In the genomic region with DNA sequence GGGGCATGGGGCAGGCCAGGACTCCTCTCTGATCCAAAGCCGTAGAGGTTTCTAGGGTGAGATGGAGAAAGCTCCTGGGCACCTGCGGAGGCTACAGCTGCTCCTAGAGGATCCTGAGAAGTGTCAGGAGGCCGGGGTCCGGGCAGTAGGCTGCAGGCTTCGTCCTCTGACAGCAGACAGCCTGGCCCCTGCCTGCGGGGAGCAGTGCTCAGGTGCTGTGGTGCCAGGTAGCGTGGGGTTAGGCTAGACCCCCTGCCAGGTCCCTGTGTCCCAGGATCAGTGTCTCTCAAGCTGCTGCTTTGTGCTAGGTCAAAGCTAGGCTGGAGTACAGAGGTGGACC, we compare ENCODE assay signal across 8 cellular contexts. TPM values are rescaled to one million over a fixed set of nuclear protein-coding genes. Genes with fewer than 3 reads are reported as not detected.
A peak's percentile ranks its signal among the peaks of the same experiment; 100 is the strongest.
DNase-seq lines count a peak whose midpoint lies in the region; ATAC-seq and TF ChIP-seq lines count a peak whose summit lies in the region.

No MANE protein-coding gene starts in this region.

- 100% methylated on average over 2 of the region's 7 CpGs; no CpG with 5 or more reads in 1 of the 2 experiments for WGBS in IMR-90 (ENCODE audit: extremely low coverage in 2 of 2, insufficient read length in 1 of 2), 2 experiments

- no peak overlapping the region for H2BK5ac ChIP-seq in IMR-90 (ENCODE audit: low read depth, low read length, poor library complexity, severe bottlenecking)

- no peak overlapping the region; the same call in 1 of the 2 replicates for H3K27ac ChIP-seq in IMR-90 (ENCODE audit: insufficient read depth, low read length)

- peaks cover 12 to 61% of the 10 kb centered on the region in 2 experiments for H3K79me1 ChIP-seq in IMR-90 (ENCODE audit: low read depth in 1 of 2, low read length in 2 of 2)

- 0 out of 2 replicates have a peak, but pooled peaks cover 3% of the 10 kb centered on the region for H3K9me1 ChIP-seq in IMR-90 (ENCODE audit: insufficient read depth, low read length)

- H4K20me1 ChIP-seq in IMR-90 (ENCODE audit: insufficient read depth, low read length): peaks cover 31% of the 10 kb centered on the region

- peak overlapping the region; percentile 80 for H3K4me3 Mint-ChIP-seq in MCF 10A (ENCODE audit: unreplicated experiment)

- no peak overlapping the region for H2BK15ac ChIP-seq in IMR-90 (ENCODE audit: low read depth, low read length)

- no peak overlapping the region for H2BK120ac ChIP-seq in IMR-90 (ENCODE audit: low read depth, low read length)

- BruUV-seq in IMR-90 (replicated peaks; lab: Mats Ljungman, UMichigan) (no TSS peak), MCF 10A (replicated peaks; lab: Mats Ljungman, UMichigan) (no TSS peak)

- H3K4me1 ChIP-seq in IMR-90 (ENCODE audit: control insufficient read depth, insufficient read depth, low read length) (peaks cover 13% of the 10 kb centered on the region), mucosa of stomach (ENCODE audit: control insufficient read depth, insufficient read depth, low read length) (peaks cover 27% of the 10 kb centered on the region)

- in situ Hi-C loops in IMR-90 (cut with MboI; ENCODE audit: low sequenced_read_pairs): no loop called here

- no peak overlapping the region for H3K23ac ChIP-seq in IMR-90 (ENCODE audit: low read depth, low read length)

- no peak overlapping the region; the same call in 1 of the 2 replicates for H2AK5ac ChIP-seq in IMR-90 (ENCODE audit: low read depth, low read length)

- H3K9me3 ChIP-seq in IMR-90 (ENCODE audit: control insufficient read depth, insufficient read depth, low read length) (no peaks in the 10 kb centered on the region), mucosa of stomach (ENCODE audit: control insufficient read depth, low read length) (no peaks in the 10 kb centered on the region)

- H3K9ac ChIP-seq in IMR-90 (ENCODE audit: low read depth, low read length) (peak overlapping the region; percentile 37), mucosa of stomach (ENCODE audit: low read length) (peak overlapping the region; percentile 74)

- peaks cover 7% of the 10 kb centered on the region for H3K4me1 Mint-ChIP-seq in MCF 10A (ENCODE audit: insufficient read depth, unreplicated experiment)

- no peak for DNase-seq in AG10803 (ENCODE audit: low read depth)
- DNase-seq in IMR-90: no peak
- no peak for DNase-seq in MCF 10A (ENCODE audit: unreplicated experiment)
- DNase-seq in NCI-H2081 (lab: John Stamatoyannopoulos, UW): no peak

- peak overlapping the region; percentile 93; the same call in 1 of the 2 replicates for H3K4me2 ChIP-seq in IMR-90 (ENCODE audit: low read depth, low read length)

- POLR2A ChIA-PET in IMR-90 (lab: Charles Lee; ENCODE audit: unreplicated experiment) (no interaction called here), MCF 10A (lab: Yijun Ruan, JAX) (interaction anchor here (0.6 to 7.7 kb wide), 8 partner anchors 7 to 440 kb away, joined by 3 to 137 read pairs (median 4); a partner anchor contains a TSS)

- no peak overlapping the region for H4K91ac ChIP-seq in IMR-90 (ENCODE audit: insufficient read depth, low read depth, low read length)

- no peak overlapping the region for H3K27ac Mint-ChIP-seq in MCF 10A (ENCODE audit: low read depth, unreplicated experiment)

- no peak overlapping the region for H2AFZ ChIP-seq in IMR-90 (replicated peaks; ENCODE audit: low read length, poor library complexity)

- no peak for TF ChIP-seq POLR2A in IMR-90 (IDR thresholded peaks at IDR 0.05; ENCODE audit: low read depth, low read length)

- H3K36me3 ChIP-seq in IMR-90 (ENCODE audit: control insufficient read depth, insufficient read depth, low read length): peaks cover 26% of the 10 kb centered on the region; the same call in 1 of the 2 replicates
- no peaks in the 10 kb centered on the region for H3K36me3 ChIP-seq in mucosa of stomach (ENCODE audit: control insufficient read depth, insufficient read depth, low read length)

- no peaks in the 10 kb centered on the region for H3K9me3 Mint-ChIP-seq in MCF 10A (ENCODE audit: unreplicated experiment)

- H2BK20ac ChIP-seq in IMR-90 (ENCODE audit: low read depth, low read length): no peak overlapping the region

- no peak overlapping the region for H3K4ac ChIP-seq in IMR-90 (ENCODE audit: low read depth, low read length)

- no peak for TF ChIP-seq RAD21 in IMR-90 (IDR thresholded peaks at IDR 0.05; ENCODE audit: low read length)

- CTCF ChIA-PET in IMR-90 (lab: Yijun Ruan, JAX) (interaction anchor here (0.9 kb wide), 1 partner anchor 37 kb away, joined by 3 read pairs; no protein-coding TSS in a partner anchor), MCF 10A (lab: Yijun Ruan, JAX) (interaction anchor here (1.0 to 1.7 kb wide), 5 partner anchors 21 to 68 kb away, joined by 3 to 7 read pairs (median 4); a partner anchor contains a TSS)

- peak overlapping the region; percentile 76 for H3K4me3 ChIP-seq in AG10803 (ENCODE audit: low read length)
- H3K4me3 ChIP-seq in IMR-90 (ENCODE audit: insufficient read depth, low read depth, low read length): peak overlapping the region; percentile 93; the same call in 1 of the 2 replicates
- H3K4me3 ChIP-seq in mucosa of stomach (ENCODE audit: low read length): no peak overlapping the region

- no peaks in the 10 kb centered on the region for H3K27me3 Mint-ChIP-seq in MCF 10A (ENCODE audit: insufficient read depth, unreplicated experiment)

- H3K14ac ChIP-seq in IMR-90 (replicated peaks; ENCODE audit: low read depth, low read length): peak overlapping the region; percentile 15; the same call in 1 of the 2 replicates

- H3K56ac ChIP-seq in IMR-90 (ENCODE audit: extremely low read depth, insufficient read depth, low read length): no peak overlapping the region

- TF ChIP-seq CTCF in AG10803 (conservative IDR thresholded peaks at IDR 0.05; ENCODE audit: low read length) (no peak), IMR-90 (conservative IDR thresholded peaks at IDR 0.05; ENCODE audit: low read depth, low read length) (no peak), MCF 10A (IDR thresholded peaks at IDR 0.05; ENCODE audit: unreplicated experiment) (no peak)

- H3K36me3 Mint-ChIP-seq in MCF 10A (ENCODE audit: insufficient read depth, unreplicated experiment): peaks cover 57% of the 10 kb centered on the region

- peak overlapping the region; percentile 89 for H2AK9ac ChIP-seq in IMR-90 (replicated peaks; ENCODE audit: low read depth, low read length, poor library complexity)

- intact Hi-C loops in IMR-90 (cut with micrococcal nuclease) (no loop called here), MCF 10A (cut with micrococcal nuclease) (no loop called here)

- H3K27me3 ChIP-seq in IMR-90 (ENCODE audit: control insufficient read depth, insufficient read depth, low read length) (no peaks in the 10 kb centered on the region), mucosa of stomach (ENCODE audit: control insufficient read depth, insufficient read depth, low read length) (no peaks in the 10 kb centered on the region)

- H3K18ac ChIP-seq in IMR-90 (ENCODE audit: low read depth, low read length): no peak overlapping the region

- dilution Hi-C loops in IMR-90 (cut with HindIII; ENCODE audit: low sequenced_read_pairs, unreplicated experiment): no loop called here

- no peak overlapping the region for H4K5ac ChIP-seq in IMR-90 (ENCODE audit: low read depth, low read length)

- no peak overlapping the region; a peak in 1 of 4 replicates for H4K8ac ChIP-seq in IMR-90 (ENCODE audit: low read depth in 2 of 2, low read length in 2 of 2)

- ATAC-seq in IMR-90 (ENCODE audit: low read depth): no peak
- no peak for ATAC-seq in GM19452 (IDR thresholded peaks at IDR 0.05; ENCODE audit: unreplicated experiment)
- ATAC-seq in HG03354 (IDR thresholded peaks at IDR 0.05; ENCODE audit: poor library complexity, severe bottlenecking, unreplicated experiment): no peak
- no peak for ATAC-seq in HG03442 (IDR thresholded peaks at IDR 0.05; ENCODE audit: unreplicated experiment)

TF ChIP-seq in IMR-90, 13 proteins besides CTCF, POLR2A, EP300 and RAD21:
- TF ChIP-seq MAZ (IDR thresholded peaks at IDR 0.05; ENCODE audit: borderline replicate concordance, low read depth, low read length) (no peak), RCOR1 (IDR thresholded peaks at IDR 0.05; ENCODE audit: insufficient replicate concordance, low read length) (no peak), FOS (IDR thresholded peaks at IDR 0.05; ENCODE audit: low read depth, low read length) (no peak), CEBPB (IDR thresholded peaks at IDR 0.05; ENCODE audit: low read depth, low read length) (no peak)

RNA-seq across cellular contexts. Expression of a gene that starts 1.5 kb away (rescaled TPM):
- total RNA-seq in IMR-90 (2012; rRNA removed): 68.5 and 73.3 TPM in 2 replicates
- polyA plus RNA-seq in IMR-90 (2012; rRNA removed): 80.4 and 87.2 TPM in 2 replicates
- 85.4 and 140 TPM in 2 replicates for polyA plus RNA-seq in IMR-90 (2012; cell fraction: cytosol; rRNA removed)
- polyA plus RNA-seq in IMR-90 (2012; cell fraction: nucleus; rRNA removed; ENCODE audit: low replicate concordance): 69.2 and 93.1 TPM in 2 replicates
- total RNA-seq in MCF 10A (2022): 82.2 and 102 TPM in 2 replicates

RNA-seq across cellular contexts. Expression of a gene that starts 1.8 kb away (rescaled TPM):
- total RNA-seq in IMR-90 (2012; rRNA removed) (1.3 and 1.4 TPM in 2 replicates), MCF 10A (2022) (20.6 TPM in 2 replicates)
- polyA plus RNA-seq in IMR-90 (2012; rRNA removed): 9.6 and 11.1 TPM in 2 replicates
- polyA plus RNA-seq in IMR-90 (2012; cell fraction: cytosol; rRNA removed): 2.9 and 4.0 TPM in 2 replicates
- 68.1 and 156 TPM in 2 replicates for polyA plus RNA-seq in IMR-90 (2012; cell fraction: nucleus; rRNA removed; ENCODE audit: low replicate concordance)

RNA-seq across cellular contexts. Expression of a gene that starts 3.1 kb away (rescaled TPM):
- total RNA-seq in IMR-90 (2012; rRNA removed) (12.7 and 15.3 TPM in 2 replicates), MCF 10A (2022) (44.0 and 44.8 TPM in 2 replicates)
- 41.2 and 61.6 TPM in 2 replicates for polyA plus RNA-seq in IMR-90 (2012; rRNA removed)
- polyA plus RNA-seq in IMR-90 (2012; cell fraction: cytosol; rRNA removed): 33.9 and 84.6 TPM in 2 replicates
- polyA plus RNA-seq in IMR-90 (2012; cell fraction: nucleus; rRNA removed; ENCODE audit: low replicate concordance): 163 and 393 TPM in 2 replicates

RNA-seq across cellular contexts. Expression of a gene that starts 7.9 kb away (rescaled TPM):
- total RNA-seq in IMR-90 (2012; rRNA removed) (9.1 and 10.6 TPM in 2 replicates), MCF 10A (2022) (21.6 and 22.2 TPM in 2 replicates)
- polyA plus RNA-seq in IMR-90 (2012; rRNA removed): 30.8 and 34.0 TPM in 2 replicates
- 24.8 and 37.1 TPM in 2 replicates for polyA plus RNA-seq in IMR-90 (2012; cell fraction: cytosol; rRNA removed)
- polyA plus RNA-seq in IMR-90 (2012; cell fraction: nucleus; rRNA removed; ENCODE audit: low replicate concordance): 165 and 400 TPM in 2 replicates

RNA-seq across cellular contexts. Expression of a gene that starts 8.3 kb away (rescaled TPM):
- total RNA-seq in IMR-90 (2012; rRNA removed) (51.1 and 131 TPM in 2 replicates), MCF 10A (2022) (71.3 and 73.9 TPM in 2 replicates)
- polyA plus RNA-seq in IMR-90 (2012; rRNA removed): 62.6 and 75.9 TPM in 2 replicates
- polyA plus RNA-seq in IMR-90 (2012; cell fraction: cytosol; rRNA removed): 64.6 and 131 TPM in 2 replicates
- 50.7 and 143 TPM in 2 replicates for polyA plus RNA-seq in IMR-90 (2012; cell fraction: nucleus; rRNA removed; ENCODE audit: low replicate concordance)
